9 cellular contexts compared by ENCODE assay signal in genomic region chr7:55086413-55087201, GRCh38.
DNase-seq lines count a peak whose midpoint lies in the region; ATAC-seq, FAIRE-seq and TF ChIP-seq lines count a peak whose summit lies in the region.
"Had no signal": no experiment of that assay in that cellular context is flagged by ENCODE, and none has a peak within 500 bp of the region (broad histone marks: within the 10 kb centered on the region; RNA-seq: fewer than 3 reads in every experiment).

No MANE protein-coding gene starts in this region.

- H3K4me3 Mint-ChIP-seq in IgD-negative memory B cell: peak overlapping the region in 3 of 4 donors; percentile 49 to 88 (median 72)

- POLR2A ChIA-PET in GM12878 (lab: Charles Lee): interaction anchor here (0.7 to 2.5 kb wide), 9 partner anchors 9 to 169 kb away, joined by 3 to 19 read pairs (median 5); no protein-coding TSS in a partner anchor
- POLR2A ChIA-PET in HepG2 (lab: Yijun Ruan, JAX): interaction anchor here (0.5 to 1.8 kb wide), 4 partner anchors 7 to 102 kb away, joined by 3 to 6 read pairs (median 4); no protein-coding TSS in a partner anchor

- peaks cover 10 to 21% (median 20%) of the 10 kb centered on the region in 3 donors for H3K4me1 Mint-ChIP-seq in IgD-negative memory B cell

- no peak for TF ChIP-seq POLR2A in GM12878 (IDR thresholded peaks at IDR 0.05; ENCODE audit: low read depth, low read length)
- no peak for TF ChIP-seq POLR2A in HepG2 (IDR thresholded peaks at IDR 0.05; ENCODE audit: insufficient read depth in 1 of 2, low read depth in 2 of 2, low read length in 2 of 2)
- TF ChIP-seq POLR2A in vagina (IDR thresholded peaks at IDR 0.05): no peak

- SMC1A ChIA-PET in GM12878 (lab: Charles Lee; ENCODE audit: uncharacterized antibody, unreplicated experiment): interaction anchor here (0.6 to 4.2 kb wide), 19 partner anchors 14 to 222 kb away, joined by 3 to 99 read pairs (median 4); no protein-coding TSS in a partner anchor

- H3K9me3 ChIP-seq in GM12878 (replicated peaks; ENCODE audit: control insufficient read depth, insufficient read depth, low read length): no peaks in the 10 kb centered on the region; the same call in 2 of the 3 replicates
- no peaks in the 10 kb centered on the region for H3K9me3 ChIP-seq in HepG2 (ENCODE audit: low read length)
- no peaks in the 10 kb centered on the region for H3K9me3 ChIP-seq in vagina

- peaks cover 43% of the 10 kb centered on the region for H3K27me3 Mint-ChIP-seq in IgD-negative memory B cell

- in situ Hi-C loops in GM12878 (cut with MboI): no loop called here
- in situ Hi-C loops in HepG2 (cut with HindIII; ENCODE audit: extremely low pct_ligation_motif_present, low pct_unique_long_range_greater_than_20kb): no loop called here

- H3K27ac ChIP-seq in GM12878 (ENCODE audit: control insufficient read depth, insufficient read depth) (0 out of 2 replicates have a peak overlapping the region, but pooled peaks have one; percentile 40), HepG2 (ENCODE audit: extremely low read length, insufficient read depth, low read length) (peak overlapping the region; percentile 32), vagina (peak overlapping the region; percentile 79)

- H3K9ac ChIP-seq in GM12878 (ENCODE audit: control insufficient read depth, insufficient read depth, low read length) (no peak overlapping the region; the same call in 1 of the 2 replicates), HepG2 (ENCODE audit: insufficient read depth, low read depth, low read length) (no peak overlapping the region)

- BruUV-seq in GM12878 (replicated peaks; lab: Mats Ljungman, UMichigan) (no TSS peak), HepG2 (replicated peaks; lab: Mats Ljungman, UMichigan) (no TSS peak)

- peak overlapping the region; percentile 50 for H2AFZ ChIP-seq in GM12878 (ENCODE audit: control insufficient read depth, low read depth, low read length)
- no peak overlapping the region for H2AFZ ChIP-seq in HepG2 (ENCODE audit: low read length)

- TF ChIP-seq RAD21 in GM12878 (IDR thresholded peaks at IDR 0.05; ENCODE audit: insufficient read depth, low read depth, low read length) (no peak), HepG2 (CRISPR knock-in tag; IDR thresholded peaks at IDR 0.05) (no peak)

- ATAC-seq in GM21526 (IDR thresholded peaks at IDR 0.05; ENCODE audit: low FRiP score, unreplicated experiment) (peak; percentile 49), GM12878 (peak; percentile 91), HepG2 (peak; percentile 41)

- TF ChIP-seq CTCF in GM12878 (IDR thresholded peaks at IDR 0.05 in 2 of 3, conservative IDR thresholded peaks at IDR 0.05 in 1 of 3; ENCODE audit: control insufficient read depth in 2 of 3, extremely low read depth in 1 of 3, insufficient read depth in 1 of 3, low read depth in 3 of 3, low read length in 3 of 3): no peak
- TF ChIP-seq CTCF in HepG2 (CRISPR knock-in tag; IDR thresholded peaks at IDR 0.05): no peak
- TF ChIP-seq CTCF in vagina (IDR thresholded peaks at IDR 0.05): no peak

- CTCF ChIA-PET in GM12878 (lab: Yijun Ruan, JAX): interaction anchor here (0.8 to 1.9 kb wide), 8 partner anchors 12 to 221 kb away, joined by 3 to 10 read pairs (median 4); no protein-coding TSS in a partner anchor
- CTCF ChIA-PET in HepG2 (lab: Yijun Ruan, JAX; ENCODE audit: low intra/inter-chr PET ratio, low total read pairs): no interaction called here

- H4K20me1 ChIP-seq in GM12878 (ENCODE audit: control insufficient read depth, insufficient read depth): no peaks in the 10 kb centered on the region
- H4K20me1 ChIP-seq in HepG2 (ENCODE audit: insufficient read depth, low read length): no peaks in the 10 kb centered on the region

- peaks cover 2% of the 10 kb centered on the region for H3K36me3 Mint-ChIP-seq in IgD-negative memory B cell

- peaks cover 15% of the 10 kb centered on the region for H3K4me1 ChIP-seq in GM12878 (ENCODE audit: control insufficient read depth, insufficient read depth, low read length)
- H3K4me1 ChIP-seq in HepG2 (ENCODE audit: insufficient read depth, low read length): peaks cover 80% of the 10 kb centered on the region
- H3K4me1 ChIP-seq in vagina: peaks cover 47% of the 10 kb centered on the region

- FAIRE-seq in GM12878 (lab: Jason Lieb, UNC) (no peak), HepG2 (lab: Jason Lieb, UNC) (no peak)
- FAIRE-seq: A204.1 had no signal

- H3K27me3 ChIP-seq in GM12878 (replicated peaks in 1 of 2; ENCODE audit: control insufficient read depth in 2 of 2, insufficient read depth in 2 of 2, low read length in 1 of 2) (no peaks in the 10 kb centered on the region), HepG2 (ENCODE audit: control insufficient read depth in 1 of 2, insufficient read depth in 2 of 2, low read length in 2 of 2) (no peaks in the 10 kb centered on the region), vagina (no peaks in the 10 kb centered on the region)

- no peaks in the 10 kb centered on the region for H3K36me3 ChIP-seq in GM12878 (ENCODE audit: control insufficient read depth in 2 of 2, insufficient read depth in 2 of 2, low read length in 1 of 2)
- H3K36me3 ChIP-seq in HepG2 (replicated peaks in 1 of 2; ENCODE audit: control insufficient read depth in 1 of 2, insufficient read depth in 2 of 2, low read length in 2 of 2): no peaks in the 10 kb centered on the region
- H3K36me3 ChIP-seq in vagina: no peaks in the 10 kb centered on the region

- peak overlapping the region in 2 of 3 donors; percentile 2 to 8 for H3K27ac Mint-ChIP-seq in IgD-negative memory B cell

- no peaks in the 10 kb centered on the region for H3K9me3 Mint-ChIP-seq in IgD-negative memory B cell

- H3K4me3 ChIP-seq in GM12878 (no peak overlapping the region), HepG2 (replicated peaks in 1 of 3; ENCODE audit: insufficient read depth in 1 of 3, low read depth in 2 of 3, low read length in 3 of 3) (no peak overlapping the region), vagina (peak overlapping the region in 1 of 2 donors; percentile 38)

- RAD21 ChIA-PET in GM12878 (lab: Charles Lee; ENCODE audit: unreplicated experiment): interaction anchor here (1.0 to 6.8 kb wide), 15 partner anchors 13 to 447 kb away, joined by 3 to 84 read pairs (median 5); no protein-coding TSS in a partner anchor

- DNase-seq in NCI-H1436 (lab: John Stamatoyannopoulos, UW): peak; percentile 14
- DNase-seq in NCI-H1436 treated with DMSO at 0.1 percent for 48 hours (lab: John Stamatoyannopoulos, UW): no peak
- peak; percentile 82 for DNase-seq in GM12878 (ENCODE audit: low read depth, low spot score)
- peak; percentile 72 for DNase-seq in HepG2 (ENCODE audit: low spot score)
- DNase-seq in vagina (ENCODE audit: extremely low spot score in 2 of 2): peak in 1 of 2 donors; percentile 84
- no peak for DNase-seq in activated gamma-delta T cell treated with Interleukin-2 at 50 U/mL for 16 hours

- 5% methylated on average over 18 of the region's 18 CpGs for WGBS in GM12878 (ENCODE audit: insufficient coverage, insufficient replicate concordance, low lambda C conversion rate, missing lambda C conversion rate)
- WGBS in HepG2 (ENCODE audit: low lambda C conversion rate): 70% methylated on average over 18 of the region's 18 CpGs

- H3K79me2 ChIP-seq in GM12878 (ENCODE audit: control insufficient read depth, insufficient read depth, low read length) (no peaks in the 10 kb centered on the region), HepG2 (ENCODE audit: insufficient read depth, low read length) (no peaks in the 10 kb centered on the region)

- intact Hi-C loops in GM12878 (cut with micrococcal nuclease; ENCODE audit: unreplicated experiment) (loop anchor here (2.0 kb wide), 1 partner anchor 14 kb away; no protein-coding TSS in a partner anchor), HepG2 (cut with micrococcal nuclease; ENCODE audit: unreplicated experiment) (no loop called here), vagina (cut with DNase I) (loop anchor here (10.0 kb wide), 1 partner anchor 48 kb away; no protein-coding TSS in a partner anchor)

- TF ChIP-seq EP300 in GM12878 (IDR thresholded peaks at IDR 0.05; ENCODE audit: borderline replicate concordance in 1 of 2, control insufficient read depth in 1 of 2, low read depth in 2 of 2, low read length in 2 of 2) (peak; percentile 35 to 50; a peak in 2 of 4 replicates), HepG2 (IDR thresholded peaks at IDR 0.05; ENCODE audit: low read depth in 2 of 2, low read length in 2 of 2) (peak in 1 of 2 experiments; percentile 49; a peak in 1 of 4 replicates), HepG2 (CRISPR knock-in tag; IDR thresholded peaks at IDR 0.05; ENCODE audit: borderline replicate concordance) (no peak)

- H3K4me2 ChIP-seq in GM12878 (ENCODE audit: control insufficient read depth, insufficient read depth): peak overlapping the region; percentile 70
- no peak overlapping the region for H3K4me2 ChIP-seq in HepG2 (ENCODE audit: low read depth, low read length)

TF ChIP-seq in GM12878, 131 proteins besides CTCF, POLR2A, EP300 and RAD21 (continues in another document):
- no peak for TF ChIP-seq RFX5 (IDR thresholded peaks at IDR 0.05; ENCODE audit: low read depth, low read length)
- peak; percentile 95 for TF ChIP-seq DPF2 (IDR thresholded peaks at IDR 0.05)
- no peak for TF ChIP-seq RCOR1 (conservative IDR thresholded peaks at IDR 0.05; ENCODE audit: low read depth, low read length)

TF ChIP-seq in HepG2, 621 proteins besides CTCF, POLR2A, EP300 and RAD21 (continues in another document):
- TF ChIP-seq PAWR (CRISPR knock-in tag; IDR thresholded peaks at IDR 0.05; ENCODE audit: borderline replicate concordance) (no peak), NFATC3 (CRISPR knock-in tag; IDR thresholded peaks at IDR 0.05) (no peak), YEATS4 (CRISPR knock-in tag; IDR thresholded peaks at IDR 0.05; ENCODE audit: borderline replicate concordance) (no peak), ZNF232 (CRISPR knock-in tag; IDR thresholded peaks at IDR 0.05; ENCODE audit: borderline replicate concordance) (no peak), U2AF1 (optimal IDR thresholded peaks at IDR 0.05; ENCODE audit: low read depth, low read length) (no peak), ZNF564 (CRISPR knock-in tag; IDR thresholded peaks at IDR 0.05) (no peak), KDM1A (CRISPR knock-in tag; IDR thresholded peaks at IDR 0.05) (no peak), RCOR2 (CRISPR knock-in tag; IDR thresholded peaks at IDR 0.05) (peak; percentile 63; the same call in 1 of the 2 replicates), SMARCC2 (IDR thresholded peaks at IDR 0.05) (no peak), MEF2D (CRISPR knock-in tag; IDR thresholded peaks at IDR 0.05) (no peak), ZSCAN12 (CRISPR knock-in tag; IDR thresholded peaks at IDR 0.05) (no peak), ZNF383 (CRISPR knock-in tag; IDR thresholded peaks at IDR 0.05; ENCODE audit: borderline replicate concordance) (no peak), ZSCAN20 (CRISPR knock-in tag; IDR thresholded peaks at IDR 0.05; ENCODE audit: borderline replicate concordance) (no peak), IRF2 (CRISPR knock-in tag; IDR thresholded peaks at IDR 0.05) (no peak), SPEN (CRISPR knock-in tag; IDR thresholded peaks at IDR 0.05; ENCODE audit: low read depth) (no peak), ZNF205 (CRISPR knock-in tag; IDR thresholded peaks at IDR 0.05) (no peak)

Comparison
In these comparisons a context has a peak if more than half of its experiments do, and no peak if none do; other contexts are left out.
1. DNase-seq: peak in NCI-H1436 (single experiment), GM12878 (single experiment) and HepG2 (single experiment); none in NCI-H1436 treated with DMSO at 0.1 percent for 48 hours (single experiment) and activated gamma-delta T cell treated with Interleukin-2 at 50 U/mL for 16 hours (single experiment).
2. ATAC-seq: peak in every context shown above with its lines; median percentile 91 in GM12878; 49 in GM21526; 41 in HepG2.
3. Peak in every context shown above with its lines, with median percentiles within 50 percentile points of each other: H3K27ac ChIP-seq.